In the genomic region with DNA sequence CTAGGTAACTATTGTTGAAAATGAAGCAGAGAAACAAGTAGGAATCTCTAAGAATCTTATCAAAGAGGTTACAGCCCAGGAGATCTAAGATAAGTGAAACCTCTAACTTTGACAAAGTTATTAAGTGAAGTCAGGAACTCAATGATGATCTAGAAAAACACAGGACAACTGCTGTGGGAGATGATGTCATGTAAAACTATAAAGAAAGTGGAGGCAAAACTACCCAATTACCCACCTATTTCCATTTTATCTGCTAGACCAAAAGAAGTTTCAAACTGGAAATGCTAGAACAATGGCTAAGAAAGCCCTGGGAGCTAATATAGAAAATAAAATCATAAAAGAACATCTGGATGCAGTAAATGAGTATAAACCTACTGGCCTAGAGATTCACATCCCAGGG, we compare ENCODE assay signal across 40 cellular contexts. TPM values are rescaled to one million over a fixed set of nuclear protein-coding genes. Genes with fewer than 3 reads are reported as not detected.
"Had no signal": no experiment of that assay in that cellular context is flagged by ENCODE, and none has a peak within 500 bp of the region (broad histone marks: within the 10 kb centered on the region; RNA-seq: fewer than 3 reads in every experiment).

No MANE protein-coding gene starts in this region.

- H3K36me3 Mint-ChIP-seq: activated naive CD4-positive, alpha-beta T cell treated with anti-CD3 and anti-CD28 coated beads, Interleukin-2, amount 10 ng/mL, durations not matched to agents 7 days and 5 days; activated naive CD4-positive, alpha-beta T cell treated with anti-CD3 and anti-CD28 coated beads, Interleukin-2, amount 50 U/mL, for 24 hours; activated naive CD4-positive, alpha-beta T cell treated with anti-CD3 and anti-CD28 coated beads, Interleukin-2, amount 50 U/mL, for 72 hours; activated naive CD8-positive, alpha-beta T cell; activated naive CD8-positive, alpha-beta T cell treated with anti-CD3 and anti-CD28 coated beads for 36 hours; activated naive CD8-positive, alpha-beta T cell treated with anti-CD3 and anti-CD28 coated beads, Interleukin-2, amount 10 ng/mL, durations not matched to agents 7 days and 5 days; brain had no signal

- H3K9me3 ChIP-seq: adrenal gland, ascending aorta, body of pancreas, breast epithelium had no signal

- H3K9me3 Mint-ChIP-seq: activated naive CD4-positive, alpha-beta T cell treated with anti-CD3 and anti-CD28 coated beads for 36 hours; activated naive CD4-positive, alpha-beta T cell treated with anti-CD3 and anti-CD28 coated beads, Interleukin-2, amount 10 ng/mL, durations not matched to agents 7 days and 5 days; activated naive CD4-positive, alpha-beta T cell treated with anti-CD3 and anti-CD28 coated beads, Interleukin-2, amount 50 U/mL, for 24 hours; activated naive CD8-positive, alpha-beta T cell treated with anti-CD3 and anti-CD28 coated beads for 36 hours; activated naive CD8-positive, alpha-beta T cell treated with anti-CD3 and anti-CD28 coated beads, Interleukin-2, amount 10 ng/mL, durations not matched to agents 7 days and 5 days; activated naive CD8-positive, alpha-beta T cell treated with anti-CD3 and anti-CD28 coated beads, Interleukin-2, amount 50 U/mL, for 24 hours; activated T-cell treated with anti-CD3 and anti-CD28 coated beads, Interleukin-2, amount 50 U/mL, for 24 hours; activated T-cell treated with anti-CD3 and anti-CD28 coated beads, Interleukin-2, amount 50 U/mL, for 4 hours; activated T-cell treated with anti-CD3 and anti-CD28 coated beads, Interleukin-2, amount 50 U/mL, for 72 hours; activated T-helper 1 cell treated with anti-CD3 and anti-CD28 coated beads, Interleukin-12 subunit alpha, Interleukin-12 subunit beta, Interleukin-2, Interleukin-4 antibody, amounts not matched to agents 30 ng/mL and 10 ng/mL and 1 ng/mL, durations not matched to agents 14 hours and 24 hours and 36 hours; activated T-helper 17 cell treated with anti-CD3 and anti-CD28 coated beads, Interleukin-2, amount 50 U/mL, for 72 hours; activated T-helper 2 cell treated with anti-CD3 and anti-CD28 coated beads, Interferon-gamma antibody, Interleukin-2, Interleukin-4, amounts not matched to agents 10 μg/mL and 5 μg/mL and 100 μg/mL, durations not matched to agents 14 hours and 24 hours and 36 hours; brain; central memory CD8-positive, alpha-beta T cell had no signal

- ATAC-seq: activated naive CD4-positive, alpha-beta T cell treated with anti-CD3 and anti-CD28 coated beads, Interleukin-2, amount 50 U/mL, for 72 hours; activated naive CD8-positive, alpha-beta T cell treated with anti-CD3 and anti-CD28 coated beads, Interleukin-2, amount 50 U/mL, for 24 hours; activated T-cell treated with anti-CD3 and anti-CD28 coated beads, Interleukin-2, amount 50 U/mL, for 4 hours; activated T-cell treated with anti-CD3 and anti-CD28 coated beads, Interleukin-2, amount 50 U/mL, for 72 hours; activated T-helper 17 cell treated with anti-CD3 and anti-CD28 coated beads, Interleukin-2, amount 50 U/mL, for 72 hours; body of pancreas had no signal

- DNase-seq: activated effector memory CD4-positive, alpha-beta T cell treated with anti-CD3 and anti-CD28 coated beads, Interleukin-2, amount 50 U/mL, for 16 hours; activated effector memory CD4-positive, alpha-beta T cell treated with Interleukin-2 at 50 U/mL for 16 hours; activated gamma-delta T cell; activated gamma-delta T cell treated with Interleukin-2 at 50 U/mL for 16 hours; activated naive CD4-positive, alpha-beta T cell; activated naive CD4-positive, alpha-beta T cell treated with anti-CD3 and anti-CD28 coated beads for 36 hours; activated naive CD4-positive, alpha-beta T cell treated with anti-CD3 and anti-CD28 coated beads, Interleukin-2, amount 10 ng/mL, durations not matched to agents 7 days and 5 days; activated naive CD4-positive, alpha-beta T cell treated with anti-CD3 and anti-CD28 coated beads, Interleukin-2, amount 50 U/mL, for 16 hours; activated naive CD4-positive, alpha-beta T cell treated with Interleukin-2 at 50 U/mL for 16 hours; activated naive CD8-positive, alpha-beta T cell treated with anti-CD3 and anti-CD28 coated beads for 36 hours; activated naive CD8-positive, alpha-beta T cell treated with anti-CD3 and anti-CD28 coated beads, Interleukin-2, amount 10 ng/mL, durations not matched to agents 7 days and 5 days; activated naive CD8-positive, alpha-beta T cell treated with anti-CD3 and anti-CD28 coated beads, Interleukin-2, amount 50 U/mL, for 24 hours; activated T-cell treated with anti-CD3 and anti-CD28 coated beads, Interleukin-2, amount 50 U/mL, for 1 hour; activated T-cell treated with anti-CD3 and anti-CD28 coated beads, Interleukin-2, amount 50 U/mL, for 24 hours; activated T-cell treated with anti-CD3 and anti-CD28 coated beads, Interleukin-2, amount 50 U/mL, for 4 hours; activated T-cell treated with anti-CD3 and anti-CD28 coated beads, Interleukin-2, amount 50 U/mL, for 48 hours; activated T-cell treated with anti-CD3 and anti-CD28 coated beads, Interleukin-2, amount 50 U/mL, for 72 hours; adrenal gland; amniotic stem cell; amygdala; anterior cingulate cortex; aorta; body of pancreas; brain microvascular endothelial cell; caudate nucleus; central memory CD4-positive, alpha-beta T cell; cerebellar nuclear complex had no signal

- H3K4me3 Mint-ChIP-seq: activated naive CD4-positive, alpha-beta T cell treated with anti-CD3 and anti-CD28 coated beads for 36 hours; activated naive CD4-positive, alpha-beta T cell treated with anti-CD3 and anti-CD28 coated beads, Interleukin-2, amount 10 ng/mL, durations not matched to agents 7 days and 5 days; activated naive CD4-positive, alpha-beta T cell treated with anti-CD3 and anti-CD28 coated beads, Interleukin-2, amount 50 U/mL, for 24 hours; activated naive CD8-positive, alpha-beta T cell; activated naive CD8-positive, alpha-beta T cell treated with anti-CD3 and anti-CD28 coated beads for 36 hours; activated naive CD8-positive, alpha-beta T cell treated with anti-CD3 and anti-CD28 coated beads, Interleukin-2, amount 10 ng/mL, durations not matched to agents 7 days and 5 days; activated naive CD8-positive, alpha-beta T cell treated with anti-CD3 and anti-CD28 coated beads, Interleukin-2, amount 50 U/mL, for 24 hours; activated T-cell treated with anti-CD3 and anti-CD28 coated beads, Interleukin-2, amount 50 U/mL, for 24 hours; activated T-cell treated with anti-CD3 and anti-CD28 coated beads, Interleukin-2, amount 50 U/mL, for 4 hours; activated T-cell treated with anti-CD3 and anti-CD28 coated beads, Interleukin-2, amount 50 U/mL, for 72 hours; activated T-helper 1 cell treated with anti-CD3 and anti-CD28 coated beads, Interleukin-12 subunit alpha, Interleukin-12 subunit beta, Interleukin-2, Interleukin-4 antibody, amounts not matched to agents 30 ng/mL and 10 ng/mL and 1 ng/mL, durations not matched to agents 14 hours and 24 hours and 36 hours; activated T-helper 17 cell treated with anti-CD3 and anti-CD28 coated beads, Interleukin-2, amount 50 U/mL, for 72 hours; brain; central memory CD8-positive, alpha-beta T cell had no signal

- H3K27me3 ChIP-seq: adrenal gland, ascending aorta, body of pancreas, brain microvascular endothelial cell, breast epithelium, cardiac muscle cell had no signal

- H3K36me3 ChIP-seq: adrenal gland, ascending aorta, brain microvascular endothelial cell, breast epithelium, cardiac muscle cell had no signal

- H3K27me3 Mint-ChIP-seq: activated naive CD8-positive, alpha-beta T cell treated with anti-CD3 and anti-CD28 coated beads for 36 hours; brain; central memory CD8-positive, alpha-beta T cell had no signal

- H3K4me1 ChIP-seq: adrenal gland, ascending aorta, body of pancreas, breast epithelium had no signal

- H3K4me3 ChIP-seq: adrenal gland, ascending aorta, body of pancreas, breast epithelium, cardiac muscle cell had no signal

- H3K27ac ChIP-seq: adrenal gland, ascending aorta, body of pancreas, brain microvascular endothelial cell, breast epithelium, cardiac muscle cell had no signal

- H3K27ac Mint-ChIP-seq: activated naive CD4-positive, alpha-beta T cell treated with anti-CD3 and anti-CD28 coated beads for 36 hours; activated naive CD4-positive, alpha-beta T cell treated with anti-CD3 and anti-CD28 coated beads, Interleukin-2, amount 10 ng/mL, durations not matched to agents 7 days and 5 days; activated naive CD4-positive, alpha-beta T cell treated with anti-CD3 and anti-CD28 coated beads, Interleukin-2, amount 50 U/mL, for 24 hours; activated naive CD4-positive, alpha-beta T cell treated with anti-CD3 and anti-CD28 coated beads, Interleukin-2, amount 50 U/mL, for 72 hours; activated naive CD8-positive, alpha-beta T cell; activated naive CD8-positive, alpha-beta T cell treated with anti-CD3 and anti-CD28 coated beads for 36 hours; activated naive CD8-positive, alpha-beta T cell treated with anti-CD3 and anti-CD28 coated beads, Interleukin-2, amount 10 ng/mL, durations not matched to agents 7 days and 5 days; activated naive CD8-positive, alpha-beta T cell treated with anti-CD3 and anti-CD28 coated beads, Interleukin-2, amount 50 U/mL, for 24 hours; activated T-cell treated with anti-CD3 and anti-CD28 coated beads, Interleukin-2, amount 50 U/mL, for 24 hours; activated T-cell treated with anti-CD3 and anti-CD28 coated beads, Interleukin-2, amount 50 U/mL, for 72 hours; activated T-helper 1 cell treated with anti-CD3 and anti-CD28 coated beads, Interleukin-12 subunit alpha, Interleukin-12 subunit beta, Interleukin-2, Interleukin-4 antibody, amounts not matched to agents 30 ng/mL and 10 ng/mL and 1 ng/mL, durations not matched to agents 14 hours and 24 hours and 36 hours; activated T-helper 17 cell treated with anti-CD3 and anti-CD28 coated beads, Interleukin-2, amount 50 U/mL, for 72 hours; activated T-helper 2 cell treated with anti-CD3 and anti-CD28 coated beads, Interferon-gamma antibody, Interleukin-2, Interleukin-4, amounts not matched to agents 10 μg/mL and 5 μg/mL and 100 μg/mL, durations not matched to agents 14 hours and 24 hours and 36 hours; brain had no signal

- H3K4me1 Mint-ChIP-seq: activated naive CD4-positive, alpha-beta T cell treated with anti-CD3 and anti-CD28 coated beads, Interleukin-2, amount 10 ng/mL, durations not matched to agents 7 days and 5 days; activated naive CD4-positive, alpha-beta T cell treated with anti-CD3 and anti-CD28 coated beads, Interleukin-2, amount 50 U/mL, for 24 hours; activated naive CD8-positive, alpha-beta T cell treated with anti-CD3 and anti-CD28 coated beads for 36 hours; activated naive CD8-positive, alpha-beta T cell treated with anti-CD3 and anti-CD28 coated beads, Interleukin-2, amount 10 ng/mL, durations not matched to agents 7 days and 5 days; activated naive CD8-positive, alpha-beta T cell treated with anti-CD3 and anti-CD28 coated beads, Interleukin-2, amount 50 U/mL, for 24 hours; activated T-helper 17 cell treated with anti-CD3 and anti-CD28 coated beads, Interleukin-2, amount 50 U/mL, for 72 hours; brain; central memory CD8-positive, alpha-beta T cell had no signal

- FAIRE-seq: astrocyte, bronchial epithelial cell had no signal

RNA-seq across cellular contexts. Expression of gene SATB2, which starts 50.3 kb away (rescaled TPM):
- total RNA-seq: activated T-helper 1 cell treated with anti-CD3 and anti-CD28 coated beads, Interleukin-12 subunit alpha, Interleukin-12 subunit beta, Interleukin-2, Interleukin-4 antibody, amounts not matched to agents 30 ng/mL and 10 ng/mL and 1 ng/mL, durations not matched to agents 14 hours and 24 hours and 36 hours had no signal
